15 cellular contexts compared by ENCODE assay signal in genomic region chr13:110466261-110466660, GRCh38.
DNase-seq lines count a peak whose midpoint lies in the region; ATAC-seq and TF ChIP-seq lines count a peak whose summit lies in the region.
"Had no signal": no experiment of that assay in that cellular context is flagged by ENCODE, and none has a peak within 500 bp of the region (broad histone marks: within the 10 kb centered on the region; RNA-seq: fewer than 3 reads in every experiment).

No MANE protein-coding gene starts in this region.

- DNase-seq in COR-L47 (lab: John Stamatoyannopoulos, UW) (peak; percentile 87), NCI-H1417 (lab: John Stamatoyannopoulos, UW) (peak; percentile 76 to 94 (median 85)), NCI-H748 (lab: John Stamatoyannopoulos, UW; ENCODE audit: unreplicated experiment) (peak; percentile 72), medulla oblongata (ENCODE audit: extremely low spot score) (peak; percentile 34), mucosa of gallbladder (ENCODE audit: low spot score) (no peak), BE2C (no peak)
- no peak for DNase-seq in stimulated activated CD4-positive, alpha-beta T cell treated with anti-CD3 and anti-CD28 coated beads, Interleukin-1b, Interleukin-23, amount 100 ng/mL, for 48 hours
- DNase-seq: ACHN; activated CD4-positive, alpha-beta T cell treated with anti-CD3 and anti-CD28 coated beads, Interleukin-2, amount 10 ng/mL, durations not matched to agents 24 days and 14 days; activated effector memory CD4-positive, alpha-beta T cell treated with anti-CD3 and anti-CD28 coated beads, Interleukin-2, amount 50 U/mL, for 16 hours; caudate nucleus; effector CD8-positive, alpha-beta T cell; stimulated activated CD4-positive, alpha-beta T cell treated with anti-CD3 and anti-CD28 coated beads, Interleukin-12 subunit alpha, Interleukin-12 subunit beta, amount 100 ng/mL, for 4 hours had no signal

- no peak for ATAC-seq in HG02759 (IDR thresholded peaks at IDR 0.05; ENCODE audit: unreplicated experiment)

- no peaks in the 10 kb centered on the region for H3K36me3 ChIP-seq in BE2C

- no peaks in the 10 kb centered on the region; the same call in 1 of the 2 replicates for H3K4me1 ChIP-seq in BE2C

- TF ChIP-seq CTCF in BE2C (IDR thresholded peaks at IDR 0.05; ENCODE audit: low read depth, low read length), result no peak

- H3K9me3 ChIP-seq in BE2C, result no peaks in the 10 kb centered on the region
- H3K9me3 ChIP-seq: esophagus muscularis mucosa had no signal

- no peak overlapping the region for H3K4me3 ChIP-seq in BE2C (ENCODE audit: low read depth, low read length)
- H3K4me3 ChIP-seq: esophagus muscularis mucosa had no signal

- no peaks in the 10 kb centered on the region for H3K27me3 ChIP-seq in BE2C
- H3K27me3 ChIP-seq: esophagus muscularis mucosa had no signal

Comparison
In these comparisons a context has a peak if more than half of its experiments do, and no peak if none do; other contexts are left out.
1. DNase-seq: peak in COR-L47 (single experiment), NCI-H1417 (3 of 3), NCI-H748 (single experiment) and medulla oblongata (single experiment); none in mucosa of gallbladder (single experiment), stimulated activated CD4-positive, alpha-beta T cell treated with anti-CD3 and anti-CD28 coated beads, Interleukin-1b, Interleukin-23, amount 100 ng/mL, for 48 hours (single experiment) and BE2C (single experiment).